ENCODE assay signal across 9 cellular contexts in the genomic region with DNA sequence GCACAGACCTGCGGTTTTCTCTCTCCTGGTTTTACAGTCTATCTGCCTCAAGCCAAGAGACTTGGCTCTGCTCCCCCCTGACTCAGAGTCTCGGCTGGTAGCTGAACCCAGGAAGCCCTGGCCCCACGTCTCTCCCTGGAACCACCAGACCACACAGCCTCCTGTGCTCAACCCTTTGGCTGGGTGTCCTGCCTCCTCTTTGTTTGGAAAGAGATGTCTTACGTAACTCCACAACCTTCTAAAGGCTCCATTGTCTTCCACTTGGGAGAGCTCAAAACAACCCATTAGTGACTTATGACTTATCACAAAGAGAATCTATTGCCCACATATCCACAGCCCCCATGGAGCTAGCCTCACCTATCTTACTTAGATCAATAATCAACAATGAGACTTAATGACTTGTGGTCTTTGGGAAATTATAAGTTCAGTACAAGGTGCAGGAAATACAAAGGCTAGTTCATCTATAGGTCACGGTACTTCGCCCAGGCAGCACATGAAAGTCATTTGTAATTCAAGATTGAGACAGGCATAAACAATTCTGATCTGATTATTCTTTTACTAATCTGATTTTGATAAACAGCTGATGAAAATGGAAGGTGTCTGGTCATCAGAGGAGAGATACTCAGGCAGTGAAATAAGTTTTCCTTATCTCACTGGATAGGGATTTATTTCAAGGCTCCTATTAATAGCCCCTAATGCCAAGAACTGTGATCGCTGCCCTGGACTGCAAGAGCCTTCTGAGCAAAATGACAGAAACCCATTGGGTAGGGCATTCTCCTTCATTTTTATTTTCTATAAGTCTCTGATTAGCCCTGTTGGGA. TPM values are rescaled to one million over a fixed set of nuclear protein-coding genes. Genes with fewer than 3 reads are reported as not detected.
DNase-seq lines count a peak whose midpoint lies in the region; ATAC-seq lines count a peak whose summit lies in the region.
"Had no signal": no experiment of that assay in that cellular context is flagged by ENCODE, and none has a peak within 500 bp of the region (broad histone marks: within the 10 kb centered on the region; RNA-seq: fewer than 3 reads in every experiment).

No MANE protein-coding gene starts in this region.

- no peaks in the 10 kb centered on the region for H3K36me3 ChIP-seq in ACC112 (ENCODE audit: insufficient read depth, low read length)
- H3K36me3 ChIP-seq: colonic mucosa had no signal

- H3K79me2 ChIP-seq in ACC112 (ENCODE audit: control insufficient read depth, insufficient read depth, low read length, unreplicated experiment), result no peaks in the 10 kb centered on the region

- no peak overlapping the region; the same call in 1 of the 2 replicates for H3K4me3 ChIP-seq in ACC112 (ENCODE audit: low read depth, low read length)
- H3K4me3 ChIP-seq: colonic mucosa had no signal

- H2AFZ ChIP-seq in ACC112 (ENCODE audit: low read length, unreplicated experiment), result peak overlapping the region; percentile 18

- ATAC-seq in GM19455 (IDR thresholded peaks at IDR 0.05; ENCODE audit: unreplicated experiment), result no peak

- DNase-seq in M059J (ENCODE audit: low read depth) (peak; percentile 99), caudate nucleus (lab: John Stamatoyannopoulos, UW) (peak in 52 of 61 donors; percentile 11 to 85 (median 56)), midbrain (lab: John Stamatoyannopoulos, UW) (peak; percentile 81), COLO668 (lab: John Stamatoyannopoulos, UW; ENCODE audit: unreplicated experiment) (no peak), T-helper 1 cell (no peak), OCI-M2 (lab: John Stamatoyannopoulos, UW; ENCODE audit: unreplicated experiment) (no peak)
- DNase-seq: colonic mucosa had no signal

- peaks cover 18% of the 10 kb centered on the region for H3K4me1 ChIP-seq in ACC112 (ENCODE audit: control insufficient read depth, insufficient read depth, low read length, unreplicated experiment)
- H3K4me1 ChIP-seq: colonic mucosa had no signal

- no peaks in the 10 kb centered on the region for H3K27me3 ChIP-seq in ACC112 (ENCODE audit: insufficient read depth, low read length)
- H3K27me3 ChIP-seq: colonic mucosa had no signal

- H3K27ac ChIP-seq in ACC112 (ENCODE audit: low read depth, low read length) (peak overlapping the region; percentile 10), caudate nucleus (ENCODE audit: low read depth, low read length) (peak overlapping the region; percentile 97)
- H3K27ac ChIP-seq: colonic mucosa had no signal

RNA-seq across cellular contexts. Expression of gene SSPN, which starts 44.3 kb away (rescaled TPM):
- 2.5 and 4.1 TPM in 2 replicates for total RNA-seq in M059J (2014; rRNA removed; shearing (Covaris generic))

Comparison
In these comparisons a context has a peak if more than half of its experiments do, and no peak if none do; other contexts are left out.
1. DNase-seq: peak in M059J (single experiment), caudate nucleus (52 of 61) and midbrain (single experiment); none in COLO668 (single experiment), T-helper 1 cell (0 of 5) and OCI-M2 (single experiment).